Comparison of ENCODE assay signal across 9 cellular contexts in the genomic region with DNA sequence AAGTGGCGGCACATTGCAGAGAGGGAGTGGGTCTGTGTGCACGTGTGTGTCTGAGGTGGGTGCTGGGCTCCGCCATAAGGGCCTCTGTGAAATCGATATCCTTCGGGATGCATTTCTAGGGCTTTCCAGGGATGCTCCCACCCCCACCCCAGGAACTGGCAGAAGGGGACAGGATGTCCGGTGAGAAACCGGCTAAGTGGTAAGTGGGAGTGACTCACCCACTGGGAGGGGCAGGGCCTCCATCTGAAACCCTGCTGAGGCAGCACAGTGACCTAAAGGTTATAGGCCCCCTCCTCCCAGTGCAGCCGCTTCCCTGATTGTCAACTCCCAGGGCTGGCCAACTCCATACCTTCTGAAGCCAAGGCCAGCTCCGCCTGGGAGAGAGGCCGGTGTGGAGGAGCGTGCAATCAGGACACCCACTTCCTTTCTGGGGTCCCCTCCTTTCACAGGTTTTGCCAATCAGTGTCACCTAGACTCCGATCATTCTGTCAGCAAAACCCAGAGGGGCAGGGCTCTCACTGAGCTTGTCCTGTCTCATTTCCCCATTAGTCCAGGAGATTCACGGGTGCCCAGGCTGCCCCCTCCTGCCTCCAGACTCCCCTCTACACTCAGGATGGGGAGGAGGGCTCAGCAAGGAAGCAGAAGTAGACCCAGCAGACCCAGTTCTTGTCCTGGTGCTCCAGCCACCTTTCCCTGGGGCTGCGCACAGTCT. TPM values are rescaled to one million over a fixed set of nuclear protein-coding genes. Genes with fewer than 3 reads are reported as not detected.
DNase-seq lines count a peak whose midpoint lies in the region; ATAC-seq and TF ChIP-seq lines count a peak whose summit lies in the region.
"Had no signal": no experiment of that assay in that cellular context is flagged by ENCODE, and none has a peak within 500 bp of the region (broad histone marks: within the 10 kb centered on the region; RNA-seq: fewer than 3 reads in every experiment).

No MANE protein-coding gene starts in this region.

- DNase-seq in NK-92 treated with Interleukin-12 subunit alpha and Interleukin-12 subunit beta, amount 100 ng/mL, for 24 hours (lab: John Stamatoyannopoulos, UW), result peak; percentile 44
- DNase-seq in NK-92 (lab: John Stamatoyannopoulos, UW; ENCODE audit: unreplicated experiment), result no peak
- peak; percentile 78 to 85 for DNase-seq in foreskin fibroblast
- no peak for DNase-seq in stimulated activated effector memory CD8-positive, alpha-beta T cell treated with anti-CD3 and anti-CD28 coated beads, Interleukin-12 subunit alpha, Interleukin-12 subunit beta, amount 100 ng/mL, for 72 hours (ENCODE audit: low spot score in 2 of 2)
- no peak for DNase-seq in NCI-H524 treated with DMSO at 0.1 percent for 48 hours (lab: John Stamatoyannopoulos, UW)
- DNase-seq in activated T-cell treated with anti-CD3 and anti-CD28 coated beads, Interleukin-2, amount 50 U/mL, for 4 hours, result no peak
- DNase-seq: activated naive CD8-positive, alpha-beta T cell treated with anti-CD3 and anti-CD28 coated beads, Interleukin-2, amount 50 U/mL, for 24 hours had no signal

- no peak overlapping the region for H3K4me3 ChIP-seq in foreskin fibroblast (ENCODE audit: low read depth in 1 of 2, low read length in 2 of 2)

- no peaks in the 10 kb centered on the region for H3K36me3 Mint-ChIP-seq in stimulated activated effector memory CD8-positive, alpha-beta T cell treated with anti-CD3 and anti-CD28 coated beads, Interleukin-12 subunit alpha, Interleukin-12 subunit beta, amount 100 ng/mL, for 72 hours
- H3K36me3 Mint-ChIP-seq in activated T-cell treated with anti-CD3 and anti-CD28 coated beads, Interleukin-2, amount 50 U/mL, for 4 hours (ENCODE audit: insufficient read depth), result no peaks in the 10 kb centered on the region

- H3K4me3 Mint-ChIP-seq in stimulated activated effector memory CD8-positive, alpha-beta T cell treated with anti-CD3 and anti-CD28 coated beads, Interleukin-12 subunit alpha, Interleukin-12 subunit beta, amount 100 ng/mL, for 72 hours, result peak overlapping the region; percentile 30
- no peak overlapping the region for H3K4me3 Mint-ChIP-seq in activated T-cell treated with anti-CD3 and anti-CD28 coated beads, Interleukin-2, amount 50 U/mL, for 4 hours
- H3K4me3 Mint-ChIP-seq: activated naive CD8-positive, alpha-beta T cell treated with anti-CD3 and anti-CD28 coated beads, Interleukin-2, amount 50 U/mL, for 24 hours had no signal

- peaks cover 56% of the 10 kb centered on the region for H3K4me1 Mint-ChIP-seq in stimulated activated effector memory CD8-positive, alpha-beta T cell treated with anti-CD3 and anti-CD28 coated beads, Interleukin-12 subunit alpha, Interleukin-12 subunit beta, amount 100 ng/mL, for 72 hours
- H3K4me1 Mint-ChIP-seq in activated T-cell treated with anti-CD3 and anti-CD28 coated beads, Interleukin-2, amount 50 U/mL, for 4 hours (ENCODE audit: low read depth), result peaks cover 5% of the 10 kb centered on the region

- H3K27me3 Mint-ChIP-seq in activated T-cell treated with anti-CD3 and anti-CD28 coated beads, Interleukin-2, amount 50 U/mL, for 4 hours (ENCODE audit: low read depth), result peaks cover 5% of the 10 kb centered on the region

- ATAC-seq in SK-N-SH treated with all-trans-retinoic acid at 6 μM for 48 hours (peak; percentile 86), GM18870 (IDR thresholded peaks at IDR 0.05; ENCODE audit: unreplicated experiment) (no peak)
- ATAC-seq in stimulated activated effector memory CD8-positive, alpha-beta T cell treated with anti-CD3 and anti-CD28 coated beads, Interleukin-12 subunit alpha, Interleukin-12 subunit beta, amount 100 ng/mL, for 72 hours, result peak; percentile 78
- no peak for ATAC-seq in activated T-cell treated with anti-CD3 and anti-CD28 coated beads, Interleukin-2, amount 50 U/mL, for 4 hours
- ATAC-seq: activated naive CD8-positive, alpha-beta T cell treated with anti-CD3 and anti-CD28 coated beads, Interleukin-2, amount 50 U/mL, for 24 hours had no signal

- TF ChIP-seq CTCF in foreskin fibroblast (IDR thresholded peaks at IDR 0.05; ENCODE audit: low read depth, low read length), result no peak

- peak overlapping the region; percentile 71 for H3K27ac Mint-ChIP-seq in stimulated activated effector memory CD8-positive, alpha-beta T cell treated with anti-CD3 and anti-CD28 coated beads, Interleukin-12 subunit alpha, Interleukin-12 subunit beta, amount 100 ng/mL, for 72 hours
- H3K27ac Mint-ChIP-seq: activated naive CD8-positive, alpha-beta T cell treated with anti-CD3 and anti-CD28 coated beads, Interleukin-2, amount 50 U/mL, for 24 hours had no signal

- H3K9me3 Mint-ChIP-seq in stimulated activated effector memory CD8-positive, alpha-beta T cell treated with anti-CD3 and anti-CD28 coated beads, Interleukin-12 subunit alpha, Interleukin-12 subunit beta, amount 100 ng/mL, for 72 hours, result no peaks in the 10 kb centered on the region
- H3K9me3 Mint-ChIP-seq in activated T-cell treated with anti-CD3 and anti-CD28 coated beads, Interleukin-2, amount 50 U/mL, for 4 hours, result no peaks in the 10 kb centered on the region
- H3K9me3 Mint-ChIP-seq: activated naive CD8-positive, alpha-beta T cell treated with anti-CD3 and anti-CD28 coated beads, Interleukin-2, amount 50 U/mL, for 24 hours had no signal

TF ChIP-seq in SK-N-SH treated with all-trans-retinoic acid at 6 μM for 48 hours, 23 proteins besides CTCF, POLR2A, EP300 and RAD21:
- TF ChIP-seq POU6F1 (CRISPR knock-in tag; IDR thresholded peaks at IDR 0.05; ENCODE audit: borderline replicate concordance, low read depth) (no peak), ZNF70 (CRISPR knock-in tag; IDR thresholded peaks at IDR 0.05) (0 out of 2 replicates have a peak, but pooled peaks have one; percentile 2), ARNTL (CRISPR knock-in tag; IDR thresholded peaks at IDR 0.05; ENCODE audit: borderline replicate concordance, low read depth) (no peak), SNAI2 (CRISPR knock-in tag; IDR thresholded peaks at IDR 0.05) (no peak), ZNF8 (CRISPR knock-in tag; IDR thresholded peaks at IDR 0.05) (no peak)

RNA-seq across cellular contexts. Expression of gene NECTIN1, which starts 44.5 kb away (rescaled TPM):
- 1 to 10 TPM; 7.5 to 9.0 (median 8.3) TPM for total RNA-seq in activated T-cell treated with anti-CD3 and anti-CD28 coated beads, Interleukin-2, amount 50 U/mL, for 4 hours

Comparison
In these comparisons a context has a peak if more than half of its experiments do, and no peak if none do; other contexts are left out.
1. DNase-seq: peak in NK-92 treated with Interleukin-12 subunit alpha and Interleukin-12 subunit beta, amount 100 ng/mL, for 24 hours (single experiment) and foreskin fibroblast (2 of 2); none in NK-92 (single experiment), stimulated activated effector memory CD8-positive, alpha-beta T cell treated with anti-CD3 and anti-CD28 coated beads, Interleukin-12 subunit alpha, Interleukin-12 subunit beta, amount 100 ng/mL, for 72 hours (0 of 2), NCI-H524 treated with DMSO at 0.1 percent for 48 hours (single experiment) and activated T-cell treated with anti-CD3 and anti-CD28 coated beads, Interleukin-2, amount 50 U/mL, for 4 hours (single experiment).
2. ATAC-seq: peak in SK-N-SH treated with all-trans-retinoic acid at 6 μM for 48 hours (single experiment) and stimulated activated effector memory CD8-positive, alpha-beta T cell treated with anti-CD3 and anti-CD28 coated beads, Interleukin-12 subunit alpha, Interleukin-12 subunit beta, amount 100 ng/mL, for 72 hours (single experiment); none in GM18870 (single experiment) and activated T-cell treated with anti-CD3 and anti-CD28 coated beads, Interleukin-2, amount 50 U/mL, for 4 hours (0 of 2).